ENCODE assay signal across 20 cellular contexts in the genomic region with DNA sequence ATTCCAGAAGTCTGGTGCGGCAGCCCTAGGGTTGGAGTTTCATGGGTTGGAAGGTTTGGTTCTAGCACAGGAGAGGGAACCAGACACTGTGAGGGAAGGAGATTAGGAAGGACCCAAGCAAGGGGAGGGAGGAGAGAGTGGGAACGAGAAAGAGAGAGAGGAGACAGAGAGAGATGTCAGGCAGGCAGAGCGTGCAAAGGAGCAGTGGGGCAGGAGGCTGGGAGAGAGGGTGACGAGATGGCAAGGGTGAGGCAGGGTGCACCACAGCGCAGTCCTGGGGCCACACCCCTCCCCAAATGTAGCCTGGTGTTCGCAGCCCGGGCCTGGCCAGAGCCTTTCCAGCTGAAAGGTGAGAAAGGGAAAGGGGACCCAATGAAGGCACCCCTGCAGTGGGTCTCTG.
"Had no signal": no experiment of that assay in that cellular context is flagged by ENCODE, and none has a peak within 500 bp of the region (broad histone marks: within the 10 kb centered on the region; RNA-seq: fewer than 3 reads in every experiment).

No MANE protein-coding gene starts in this region.

- H3K9me3 ChIP-seq: adrenal gland, breast epithelium, gastroesophageal sphincter, tibial nerve, vagina had no signal

- H3K4me3 ChIP-seq: adrenal gland, breast epithelium, gastroesophageal sphincter, tibial nerve, vagina had no signal

- ATAC-seq: esophagus mucosa, gastroesophageal sphincter, left cardiac atrium had no signal

- DNase-seq: activated CD4-positive, CD25-positive, alpha-beta regulatory T cell; activated naive CD4-positive, alpha-beta T cell treated with Interleukin-2 at 50 U/mL for 16 hours; activated T-cell treated with anti-CD3 and anti-CD28 coated beads, Interleukin-2, amount 50 U/mL, for 1 hour; adrenal gland; cerebellar nuclear complex; effector CD8-positive, alpha-beta T cell; left cardiac atrium; mesenchymal stem cell; occipital lobe; retina; T1000 had no signal

- H3K27ac ChIP-seq: adrenal gland, breast epithelium, gastroesophageal sphincter, tibial nerve, vagina had no signal

- H3K9me3 Mint-ChIP-seq: activated T-helper 2 cell treated with anti-CD3 and anti-CD28 coated beads, Interferon-gamma antibody, Interleukin-2, Interleukin-4, amounts not matched to agents 10 μg/mL and 5 μg/mL and 100 μg/mL, durations not matched to agents 14 hours and 24 hours and 36 hours; nephron; stimulated activated naive CD8-positive, alpha-beta T cell treated with anti-CD3 and anti-CD28 coated beads, Interleukin-15, Interleukin-2, amounts not matched to agents 100 ng/mL and 50 ng/mL, for 24 hours had no signal

- H3K27ac Mint-ChIP-seq: activated CD8-positive, alpha-beta T cell treated with anti-CD3 and anti-CD28 coated beads for 36 hours; activated T-helper 2 cell treated with anti-CD3 and anti-CD28 coated beads, Interferon-gamma antibody, Interleukin-2, Interleukin-4, amounts not matched to agents 10 μg/mL and 5 μg/mL and 100 μg/mL, durations not matched to agents 14 hours and 24 hours and 36 hours had no signal

- H3K36me3 ChIP-seq: adrenal gland, breast epithelium, gastroesophageal sphincter, tibial nerve, vagina had no signal

- H3K27me3 ChIP-seq: adrenal gland, breast epithelium, gastroesophageal sphincter, tibial nerve, vagina had no signal

- H3K4me3 Mint-ChIP-seq: activated CD8-positive, alpha-beta T cell treated with anti-CD3 and anti-CD28 coated beads for 36 hours; nephron; stimulated activated naive CD8-positive, alpha-beta T cell treated with anti-CD3 and anti-CD28 coated beads, Interleukin-15, Interleukin-2, amounts not matched to agents 100 ng/mL and 50 ng/mL, for 24 hours had no signal
